ENCODE assay signal across 19 cellular contexts in genomic region chr4:90186229-90186628, GRCh38. TPM values are rescaled to one million over a fixed set of nuclear protein-coding genes. Genes with fewer than 3 reads are reported as not detected.
DNase-seq lines count a peak whose midpoint lies in the region; ATAC-seq, FAIRE-seq and TF ChIP-seq lines count a peak whose summit lies in the region.
"Had no signal": no experiment of that assay in that cellular context is flagged by ENCODE, and none has a peak within 500 bp of the region (broad histone marks: within the 10 kb centered on the region; RNA-seq: fewer than 3 reads in every experiment).

No MANE protein-coding gene starts in this region.

- no peak overlapping the region for H3K27ac Mint-ChIP-seq in immature natural killer cell
- H3K27ac Mint-ChIP-seq: CD8-positive, alpha-beta memory T cell had no signal

- no peaks in the 10 kb centered on the region for H3K36me3 Mint-ChIP-seq in immature natural killer cell
- H3K36me3 Mint-ChIP-seq: CD8-positive, alpha-beta memory T cell had no signal

- peaks cover 0 to 4% (median 2%) of the 10 kb centered on the region in 3 donors for H3K27me3 Mint-ChIP-seq in immature natural killer cell (ENCODE audit: low read depth in 3 of 3)
- H3K27me3 Mint-ChIP-seq: CD8-positive, alpha-beta memory T cell had no signal

- H3K9me3 Mint-ChIP-seq in immature natural killer cell: peaks cover 0 to 3% (median under 1%) of the 10 kb centered on the region in 6 donors

- no peak overlapping the region for H3K4me3 Mint-ChIP-seq in immature natural killer cell
- H3K4me3 Mint-ChIP-seq: CD8-positive, alpha-beta memory T cell had no signal

- H3K4me1 ChIP-seq in mucosa of descending colon (ENCODE audit: low read depth): peaks cover 13% of the 10 kb centered on the region

- H3K36me3 ChIP-seq in mucosa of descending colon (ENCODE audit: low read depth): no peaks in the 10 kb centered on the region
- H3K36me3 ChIP-seq: BLaER1, HAP-1 had no signal

- no peak overlapping the region for H3K4me3 ChIP-seq in mucosa of descending colon
- H3K4me3 ChIP-seq: BLaER1, HAP-1 had no signal

- no peaks in the 10 kb centered on the region for H3K4me1 Mint-ChIP-seq in immature natural killer cell
- H3K4me1 Mint-ChIP-seq: CD8-positive, alpha-beta memory T cell had no signal

- no peak for TF ChIP-seq CTCF in mucosa of descending colon (IDR thresholded peaks at IDR 0.05)

- peak; percentile 50 for FAIRE-seq in G401.6 (lab: Jason Lieb, UNC)
- FAIRE-seq: GM19239, H1, HepG2, HTR-8/SVneo had no signal

- ATAC-seq in mucosa of descending colon: peak; percentile 62
- ATAC-seq: HepG2 had no signal

- no peaks in the 10 kb centered on the region for H3K9me3 ChIP-seq in mucosa of descending colon
- H3K9me3 ChIP-seq: BLaER1, HAP-1 had no signal

- DNase-seq in NCI-H1105 treated with DMSO at 0.1 percent for 48 hours (lab: John Stamatoyannopoulos, UW) (peak; percentile 40), NCI-H1105 (lab: John Stamatoyannopoulos, UW) (no peak), NCI-H1092 treated with DMSO at 0.1 percent for 48 hours (lab: John Stamatoyannopoulos, UW) (peak; percentile 58), mucosa of descending colon (no peak), immature natural killer cell (no peak)
- DNase-seq in stimulated activated CD4-positive, alpha-beta T cell treated with anti-CD3 and anti-CD28 coated beads, Interleukin-2, amount 100 ng/mL, for 48 hours: no peak
- DNase-seq: 8988T; AML-193; CD8-positive, alpha-beta memory T cell; DMS79 treated with DMSO at 0.1 percent for 48 hours; EL; GDM1 had no signal

- intact Hi-C loops in mucosa of descending colon (cut with DNase I, micrococcal nuclease): no loop called here

RNA-seq across cellular contexts. Expression of gene CCSER1, which starts 59.0 kb away (rescaled TPM):
- total RNA-seq in mucosa of descending colon: 10 to 100 TPM; 11.1 to 32.4 (median 13.3) TPM
- polyA plus RNA-seq in immature natural killer cell: under 1 TPM; 0.13 to 0.99 (median 0.90) TPM
- total RNA-seq: HepG2 had no signal
- polyA plus RNA-seq: HepG2 had no signal

Comparison
In these comparisons a context has a peak if more than half of its experiments do, and no peak if none do; other contexts are left out.
1. DNase-seq: peak in NCI-H1105 treated with DMSO at 0.1 percent for 48 hours (single experiment) and NCI-H1092 treated with DMSO at 0.1 percent for 48 hours (single experiment); none in NCI-H1105 (single experiment), mucosa of descending colon (0 of 3), stimulated activated CD4-positive, alpha-beta T cell treated with anti-CD3 and anti-CD28 coated beads, Interleukin-2, amount 100 ng/mL, for 48 hours (0 of 2) and immature natural killer cell (0 of 3).